Comparison of ENCODE assay signal across 23 cellular contexts in the genomic region with DNA sequence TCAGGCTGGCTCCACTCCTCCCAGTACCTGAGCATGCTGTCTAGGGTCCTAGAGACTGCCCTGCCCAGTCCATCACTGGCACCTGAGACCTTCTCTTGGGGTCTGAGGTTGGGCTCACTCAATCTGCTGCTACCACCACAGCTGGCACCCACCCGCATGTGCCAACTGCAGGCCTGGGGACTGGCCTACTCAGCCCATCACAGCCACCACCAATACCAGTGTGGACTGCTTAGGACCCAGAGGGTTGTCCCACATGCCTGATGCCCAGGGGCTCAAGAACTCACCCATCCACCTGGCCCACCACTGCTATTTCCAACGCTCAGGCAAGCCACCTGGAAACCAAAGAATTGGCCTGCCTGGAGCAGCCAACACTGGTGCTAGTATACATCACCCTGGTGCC.
"Had no signal": no experiment of that assay in that cellular context is flagged by ENCODE, and none has a peak within 500 bp of the region (broad histone marks: within the 10 kb centered on the region; RNA-seq: fewer than 3 reads in every experiment).

No MANE protein-coding gene starts in this region.

- ATAC-seq: gastrocnemius medialis, left cardiac atrium, left lung, left ventricle myocardium superior, mucosa of descending colon had no signal

- H3K27me3 ChIP-seq: esophagus squamous epithelium, heart right ventricle, left lung had no signal

- DNase-seq: dermis blood vessel endothelial cell; dorsolateral prefrontal cortex; effector CD4-positive, alpha-beta T cell; effector memory CD4-positive, alpha-beta T cell; esophagus squamous epithelium; foreskin fibroblast; foreskin melanocyte; gastrocnemius medialis; glutamatergic neuron; head of caudate nucleus; heart right ventricle; hippocampal formation; left cardiac atrium; left lung; left ventricle myocardium superior; lower lobe of right lung; mesenchymal stem cell; mucosa of descending colon had no signal

- H3K36me3 ChIP-seq: gastrocnemius medialis, heart right ventricle, left lung, lower lobe of right lung had no signal

- H3K9me3 ChIP-seq: gastrocnemius medialis, mucosa of descending colon had no signal

- FAIRE-seq: colon, endothelial cell of umbilical vein, islet of Langerhans, keratinocyte had no signal

- H3K4me3 ChIP-seq: coronary artery, dorsolateral prefrontal cortex, esophagus squamous epithelium, gastrocnemius medialis, heart right ventricle, left lung, lower lobe of right lung, mucosa of descending colon had no signal

- H3K27ac ChIP-seq: coronary artery, dorsolateral prefrontal cortex, esophagus squamous epithelium, gastrocnemius medialis, heart right ventricle, left lung, lower lobe of right lung had no signal

- H3K4me1 ChIP-seq: esophagus squamous epithelium, gastrocnemius medialis, heart right ventricle, left lung, lower lobe of right lung had no signal
